Comparison of ENCODE assay signal across 2 cellular contexts in genomic region chr15:44252434-44252833, GRCh38. TPM values are rescaled to one million over a fixed set of nuclear protein-coding genes. Genes with fewer than 3 reads are reported as not detected.
"Had no signal": no experiment of that assay in that cellular context is flagged by ENCODE, and none has a peak within 500 bp of the region (broad histone marks: within the 10 kb centered on the region; RNA-seq: fewer than 3 reads in every experiment).

No MANE protein-coding gene starts in this region.

RNA-seq across cellular contexts. Expression of gene FRMD5, which starts 57.4 kb away (rescaled TPM):
- total RNA-seq: mononuclear cell, natural killer cell had no signal
